Comparison of ENCODE assay signal across 2 cellular contexts in genomic region chr4:160238790-160239189, GRCh38.
A peak's percentile ranks its signal among the peaks of the same experiment; 100 is the strongest.
TF ChIP-seq lines count a peak whose summit lies in the region.

No MANE protein-coding gene starts in this region.

TF ChIP-seq in A549, 52 proteins besides CTCF, POLR2A, EP300 and RAD21 (continued from another document):
- TF ChIP-seq BCL3 (IDR thresholded peaks at IDR 0.05) = no peak
- no peak for TF ChIP-seq E2F6 (IDR thresholded peaks at IDR 0.05; ENCODE audit: borderline replicate concordance, low read depth)
- TF ChIP-seq CHD4 (IDR thresholded peaks at IDR 0.05; ENCODE audit: borderline replicate concordance) = no peak
- no peak for TF ChIP-seq PBX3 (IDR thresholded peaks at IDR 0.05)
- TF ChIP-seq BHLHE40 (IDR thresholded peaks at IDR 0.05; ENCODE audit: low read depth, low read length) = no peak
- no peak for TF ChIP-seq ELK1 (IDR thresholded peaks at IDR 0.05; ENCODE audit: low read depth, low read length)
- TF ChIP-seq MAFK (IDR thresholded peaks at IDR 0.05; ENCODE audit: partially characterized antibody) = peak; percentile 92
- TF ChIP-seq CBX2 (IDR thresholded peaks at IDR 0.05; ENCODE audit: borderline replicate concordance, low read depth) = no peak
- TF ChIP-seq NPAS2 (CRISPR knock-in tag; IDR thresholded peaks at IDR 0.05; ENCODE audit: borderline replicate concordance) = no peak
- no peak for TF ChIP-seq ZNF302 (CRISPR knock-in tag; IDR thresholded peaks at IDR 0.05)
- peak; percentile 91 for TF ChIP-seq NFE2L2 (conservative IDR thresholded peaks at IDR 0.05; ENCODE audit: low read length)

TF ChIP-seq in GM23338, 12 proteins besides CTCF, POLR2A, EP300 and RAD21 (continued from another document):
- no peak for TF ChIP-seq NANOG (IDR thresholded peaks at IDR 0.05; ENCODE audit: borderline replicate concordance)
- no peak for TF ChIP-seq POLR2AphosphoS5 (IDR thresholded peaks at IDR 0.05; ENCODE audit: low read depth)
- TF ChIP-seq REST (IDR thresholded peaks at IDR 0.05; ENCODE audit: unreplicated experiment) = no peak
- no peak for TF ChIP-seq JUNB (IDR thresholded peaks at IDR 0.05; ENCODE audit: unreplicated experiment)
- no peak for TF ChIP-seq STAT1 (IDR thresholded peaks at IDR 0.05; ENCODE audit: unreplicated experiment)
- TF ChIP-seq ZNF462 (CRISPR knock-in tag; IDR thresholded peaks at IDR 0.05) = no peak
- TF ChIP-seq ZNF331 (CRISPR knock-in tag; IDR thresholded peaks at IDR 0.05; ENCODE audit: low read depth) = no peak
- no peak for TF ChIP-seq ZNF114 (CRISPR knock-in tag; IDR thresholded peaks at IDR 0.05)
- TF ChIP-seq EZH2phosphoT487 (IDR thresholded peaks at IDR 0.05; ENCODE audit: unreplicated experiment) = no peak
- TF ChIP-seq EZH2 (IDR thresholded peaks at IDR 0.05; ENCODE audit: low read depth, unreplicated experiment) = no peak
- TF ChIP-seq CREB1 (CRISPR knock-in tag; IDR thresholded peaks at IDR 0.05; ENCODE audit: low read depth) = no peak
